17 cellular contexts compared by ENCODE assay signal in the genomic region with DNA sequence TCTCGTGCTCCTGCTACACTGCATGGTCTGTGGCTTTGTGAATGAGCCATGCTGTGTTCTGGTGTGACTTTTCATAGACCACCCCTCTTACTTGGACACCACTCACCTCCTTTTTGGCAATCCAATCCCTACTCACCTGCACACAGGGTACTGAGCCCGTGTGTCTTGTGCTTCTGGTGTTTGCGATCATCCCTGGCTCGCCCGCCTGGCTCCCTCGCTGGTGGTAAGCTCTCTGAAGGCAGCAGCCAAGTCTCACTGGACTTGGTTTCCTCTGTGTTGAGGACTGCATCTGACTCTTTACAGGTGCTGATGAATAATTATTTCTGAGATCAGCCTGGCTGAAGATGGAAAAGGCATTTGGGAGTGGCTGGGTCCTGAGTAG.
"Had no signal": no experiment of that assay in that cellular context is flagged by ENCODE, and none has a peak within 500 bp of the region (broad histone marks: within the 10 kb centered on the region; RNA-seq: fewer than 3 reads in every experiment).

No MANE protein-coding gene starts in this region.

- H3K27ac Mint-ChIP-seq: dendritic cell treated with granulocyte-macrophage colony-stimulating factor and Interleukin-4, amounts not matched to agents 40 ng/mL and 50 ng/mL, for 4 days; immature natural killer cell; natural killer cell treated with Interleukin-12 subunit alpha and Interleukin-12 subunit beta and Interleukin-15 and Interleukin-18, amount 100 ng/mL, for 72 hours; stimulated activated memory B cell treated with anti-CD40 and anti-IgM and Interleukin-4, amounts not matched to agents 10 μg/mL and 1 μg/mL and 100 μg/mL, for 72 hours had no signal

- H3K36me3 Mint-ChIP-seq: immature natural killer cell; natural killer cell treated with Interleukin-12 subunit alpha and Interleukin-12 subunit beta and Interleukin-15 and Interleukin-18, amount 100 ng/mL, for 72 hours; stimulated activated memory B cell treated with anti-CD40 and anti-IgM and Interleukin-4, amounts not matched to agents 10 μg/mL and 1 μg/mL and 100 μg/mL, for 72 hours had no signal

- H3K4me1 ChIP-seq: esophagus squamous epithelium, gastroesophageal sphincter, psoas muscle, right lobe of liver, stomach, transverse colon had no signal

- H3K4me3 ChIP-seq: esophagus squamous epithelium, gastroesophageal sphincter, left lung, lung, psoas muscle, right lobe of liver, stomach, thoracic aorta, transverse colon had no signal

- H3K9me3 ChIP-seq: esophagus squamous epithelium, left lung, psoas muscle, right lobe of liver, stomach, thoracic aorta, transverse colon had no signal

- H3K27me3 ChIP-seq: esophagus squamous epithelium, right lobe of liver, stomach, transverse colon had no signal

- H3K36me3 ChIP-seq: esophagus squamous epithelium, gastroesophageal sphincter, left lung, right lobe of liver, stomach, thoracic aorta, transverse colon had no signal

- H3K9me3 Mint-ChIP-seq: dendritic cell treated with granulocyte-macrophage colony-stimulating factor and Interleukin-4, amounts not matched to agents 40 ng/mL and 50 ng/mL, for 4 days; natural killer cell treated with Interleukin-12 subunit alpha and Interleukin-12 subunit beta and Interleukin-15 and Interleukin-18, amount 100 ng/mL, for 72 hours; stimulated activated memory B cell treated with anti-CD40 and anti-IgM and Interleukin-4, amounts not matched to agents 10 μg/mL and 1 μg/mL and 100 μg/mL, for 72 hours had no signal

- DNase-seq: esophagus squamous epithelium; immature natural killer cell; left lung; mesenchymal stem cell; midbrain; psoas muscle; retina; right lobe of liver; stimulated activated CD4-positive, alpha-beta T cell treated with anti-CD3 and anti-CD28 coated beads, Interleukin-4, amount 100 ng/mL, for 1 hour; stomach; transverse colon had no signal

- ATAC-seq: gastroesophageal sphincter, left lung, psoas muscle had no signal

- H3K27ac ChIP-seq: esophagus squamous epithelium, gastroesophageal sphincter, left lung, psoas muscle, right lobe of liver, stomach, thoracic aorta, transverse colon had no signal

- H3K4me1 Mint-ChIP-seq: stimulated activated memory B cell treated with anti-CD40 and anti-IgM and Interleukin-4, amounts not matched to agents 10 μg/mL and 1 μg/mL and 100 μg/mL, for 72 hours had no signal

- H3K27me3 Mint-ChIP-seq: stimulated activated memory B cell treated with anti-CD40 and anti-IgM and Interleukin-4, amounts not matched to agents 10 μg/mL and 1 μg/mL and 100 μg/mL, for 72 hours had no signal

- H3K4me3 Mint-ChIP-seq: dendritic cell treated with granulocyte-macrophage colony-stimulating factor and Interleukin-4, amounts not matched to agents 40 ng/mL and 50 ng/mL, for 4 days; immature natural killer cell; natural killer cell treated with Interleukin-12 subunit alpha and Interleukin-12 subunit beta and Interleukin-15 and Interleukin-18, amount 100 ng/mL, for 72 hours; stimulated activated memory B cell treated with anti-CD40 and anti-IgM and Interleukin-4, amounts not matched to agents 10 μg/mL and 1 μg/mL and 100 μg/mL, for 72 hours had no signal
